10 cellular contexts compared by ENCODE assay signal in the genomic region with DNA sequence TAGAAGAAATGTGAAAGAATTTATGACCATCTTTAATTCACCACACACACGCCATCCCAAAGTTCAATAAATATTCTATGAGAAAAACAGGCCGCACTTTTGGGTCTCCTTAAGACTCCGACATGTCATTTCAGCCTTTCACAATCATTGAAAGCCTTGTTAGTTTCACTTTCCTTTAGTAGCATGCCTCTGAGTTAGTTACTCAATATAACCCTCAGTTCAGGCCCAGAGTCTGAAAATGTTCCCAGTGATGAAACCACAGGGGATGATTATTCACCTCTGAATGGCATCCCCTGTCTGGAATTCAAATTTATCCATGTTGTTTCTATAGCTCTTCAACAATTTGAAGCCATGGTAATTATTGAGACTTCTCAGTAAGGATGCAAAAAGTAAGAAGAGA.
DNase-seq lines count a peak whose midpoint lies in the region; ATAC-seq and TF ChIP-seq lines count a peak whose summit lies in the region.
"Had no signal": no experiment of that assay in that cellular context is flagged by ENCODE, and none has a peak within 500 bp of the region (broad histone marks: within the 10 kb centered on the region; RNA-seq: fewer than 3 reads in every experiment).

No MANE protein-coding gene starts in this region.

- no peak for TF ChIP-seq POLR2A in adrenal gland (IDR thresholded peaks at IDR 0.05)

- peak overlapping the region; percentile 46 for H3K4me2 ChIP-seq in smooth muscle cell

- peak overlapping the region in 6 of 10 donors; percentile 21 to 65 (median 26) for H3K27ac ChIP-seq in heart right ventricle
- H3K27ac ChIP-seq in smooth muscle cell (ENCODE audit: low read depth): peak overlapping the region; percentile 25
- H3K27ac ChIP-seq in adrenal gland: peak overlapping the region in 1 of 5 donors; percentile 63

- H3K4me1 ChIP-seq in heart right ventricle (peaks cover 0 to 14% (median 0%) of the 10 kb centered on the region in 9 donors), smooth muscle cell (ENCODE audit: low read depth) (peaks cover 10% of the 10 kb centered on the region), adrenal gland (replicated peaks in 1 of 2) (peaks cover 0 to 5% of the 10 kb centered on the region in 2 donors)

- H3F3A ChIP-seq in smooth muscle cell (ENCODE audit: low read depth): peaks cover 11% of the 10 kb centered on the region

- H3K79me2 ChIP-seq in smooth muscle cell (ENCODE audit: low read depth): no peaks in the 10 kb centered on the region

- ATAC-seq in GM19372 (IDR thresholded peaks at IDR 0.05; ENCODE audit: low read depth, unreplicated experiment): peak; percentile 89
- peak in 7 of 8 donors; percentile 60 to 86 (median 70) for ATAC-seq in heart right ventricle

- H3K36me3 ChIP-seq in heart right ventricle (no peaks in the 10 kb centered on the region), smooth muscle cell (ENCODE audit: low read depth) (no peaks in the 10 kb centered on the region), adrenal gland (replicated peaks in 1 of 2) (no peaks in the 10 kb centered on the region)

- DNase-seq in RPMI8226 (peak; percentile 8), heart right ventricle (no peak), smooth muscle cell (lab: John Stamatoyannopoulos, UW; ENCODE audit: unreplicated experiment) (no peak), adrenal gland (no peak), inferior parietal cortex (ENCODE audit: extremely low spot score) (no peak), NCI-H1048 (lab: John Stamatoyannopoulos, UW) (no peak), head of caudate nucleus (no peak)
- DNase-seq: activated CD8-positive, alpha-beta memory T cell treated with anti-CD3 and anti-CD28 coated beads, Interleukin-2, amount 50 U/mL, for 48 hours; stimulated activated CD4-positive, alpha-beta T cell treated with anti-CD3 and anti-CD28 coated beads, Interleukin-12 subunit alpha, Interleukin-12 subunit beta, amount 100 ng/mL, for 4 hours had no signal

- peaks cover 0 to 19% (median 7%) of the 10 kb centered on the region in 11 donors for H3K9me3 ChIP-seq in heart right ventricle
- H3K9me3 ChIP-seq in smooth muscle cell (replicated peaks; ENCODE audit: low read depth): peaks cover 4% of the 10 kb centered on the region
- H3K9me3 ChIP-seq in adrenal gland (replicated peaks in 1 of 3): peaks cover 0 to 2% (median 0%) of the 10 kb centered on the region in 3 donors

- H2AFZ ChIP-seq in smooth muscle cell (ENCODE audit: low read depth): no peak overlapping the region

- TF ChIP-seq CTCF in heart right ventricle (IDR thresholded peaks at IDR 0.05) (no peak), smooth muscle cell (IDR thresholded peaks at IDR 0.05; ENCODE audit: borderline replicate concordance, insufficient read depth, poor library complexity, severe bottlenecking) (no peak), adrenal gland (IDR thresholded peaks at IDR 0.05) (no peak)

- 73 to 84% methylated on average over 3 of the region's 3 CpGs for WGBS in heart right ventricle, 2 donors
- WGBS in smooth muscle cell (ENCODE audit: low lambda C conversion rate): 76% methylated on average over 3 of the region's 3 CpGs
- 61 to 76% (median 70%) methylated on average over 3 of the region's 3 CpGs for WGBS in adrenal gland, 4 donors

- no peak overlapping the region for H3K9ac ChIP-seq in smooth muscle cell (ENCODE audit: low read depth)

- H3K27me3 ChIP-seq in heart right ventricle: no peaks in the 10 kb centered on the region
- H3K27me3 ChIP-seq in smooth muscle cell (ENCODE audit: low read depth): no peaks in the 10 kb centered on the region
- no peaks in the 10 kb centered on the region for H3K27me3 ChIP-seq in adrenal gland

- no peaks in the 10 kb centered on the region for H4K20me1 ChIP-seq in smooth muscle cell (ENCODE audit: low read depth)

- intact Hi-C loops in heart right ventricle (cut with DNase I) (no loop called here), adrenal gland (cut with DNase I) (no loop called here), head of caudate nucleus (cut with DNase I) (no loop called here)

- H3K4me3 ChIP-seq in heart right ventricle: peak overlapping the region in 2 of 10 donors; percentile 6 to 12
- no peak overlapping the region for H3K4me3 ChIP-seq in smooth muscle cell
- H3K4me3 ChIP-seq in adrenal gland: no peak overlapping the region
